1 cellular context compared by ENCODE assay signal in the genomic region with DNA sequence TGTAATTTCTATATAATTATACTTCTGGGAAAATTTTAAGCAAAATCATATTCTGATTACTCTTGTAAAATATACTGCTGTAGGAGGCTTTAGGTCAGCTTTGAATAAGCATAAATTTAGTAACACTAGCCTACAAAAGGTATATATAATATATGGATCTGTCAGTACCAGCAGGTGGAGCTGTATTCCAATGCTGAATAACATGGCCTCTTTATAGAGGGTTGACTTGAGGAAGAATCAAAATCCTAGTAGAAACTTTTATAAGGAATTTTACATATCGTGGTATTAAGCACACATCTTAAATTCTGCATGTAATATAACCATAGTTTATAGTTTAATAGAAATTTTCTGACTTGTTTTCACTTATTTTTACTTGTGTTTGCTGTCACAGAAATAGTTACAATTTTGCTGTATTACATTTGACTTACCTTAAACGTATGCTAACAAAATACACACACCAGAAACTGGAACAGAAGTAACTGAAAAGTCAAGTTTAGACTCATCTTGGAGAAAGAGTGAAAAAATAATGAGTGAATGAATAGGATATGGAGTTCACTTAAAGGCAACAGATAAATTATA.
TF ChIP-seq lines count a peak whose summit lies in the region.

No MANE protein-coding gene starts in this region.

TF ChIP-seq in H1, 55 proteins besides CTCF, POLR2A, EP300 and RAD21 (continued from another document):
- TF ChIP-seq HDAC6 (IDR thresholded peaks at IDR 0.05; ENCODE audit: low read depth, low read length) (no peak), TAF1 (IDR thresholded peaks at IDR 0.05; ENCODE audit: low read depth, low read length) (no peak), GABPA (IDR thresholded peaks at IDR 0.05; ENCODE audit: borderline replicate concordance, insufficient read depth, low read length) (no peak), TBP (IDR thresholded peaks at IDR 0.05; ENCODE audit: low read depth, low read length) (no peak), MAX (IDR thresholded peaks at IDR 0.05) (no peak), JUND (IDR thresholded peaks at IDR 0.05; ENCODE audit: low read length) (no peak), YY1 (IDR thresholded peaks at IDR 0.05; ENCODE audit: low read depth, low read length) (no peak; the same call in 1 of the 2 replicates), CHD7 (IDR thresholded peaks at IDR 0.05; ENCODE audit: insufficient replicate concordance, low read length) (no peak), RFX5 (IDR thresholded peaks at IDR 0.05; ENCODE audit: borderline replicate concordance, low read depth, low read length) (no peak), TAF7 (optimal IDR thresholded peaks at IDR 0.05; ENCODE audit: borderline replicate concordance, low read depth, low read length) (no peak), RNF2 (IDR thresholded peaks at IDR 0.05; ENCODE audit: borderline replicate concordance, low read depth, low read length, missing control alignments, poor library complexity, severe bottlenecking) (no peak), CHD1 (IDR thresholded peaks at IDR 0.05; ENCODE audit: low read depth, low read length) (no peak), SIN3A (conservative IDR thresholded peaks at IDR 0.05 in 1 of 2, IDR thresholded peaks at IDR 0.05 in 1 of 2; ENCODE audit: low read depth in 1 of 2, low read length in 2 of 2) (no peak)
- TF ChIP-seq, protein P1, sequence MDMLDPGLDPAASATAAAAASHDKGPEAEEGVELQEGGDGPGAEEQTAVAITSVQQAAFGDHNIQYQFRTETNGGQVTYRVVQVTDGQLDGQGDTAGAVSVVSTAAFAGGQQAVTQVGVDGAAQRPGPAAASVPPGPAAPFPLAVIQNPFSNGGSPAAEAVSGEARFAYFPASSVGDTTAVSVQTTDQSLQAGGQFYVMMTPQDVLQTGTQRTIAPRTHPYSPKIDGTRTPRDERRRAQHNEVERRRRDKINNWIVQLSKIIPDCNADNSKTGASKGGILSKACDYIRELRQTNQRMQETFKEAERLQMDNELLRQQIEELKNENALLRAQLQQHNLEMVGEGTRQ (IDR thresholded peaks at IDR 0.05; ENCODE audit: low read length): no peak
- TF ChIP-seq, protein P2, sequence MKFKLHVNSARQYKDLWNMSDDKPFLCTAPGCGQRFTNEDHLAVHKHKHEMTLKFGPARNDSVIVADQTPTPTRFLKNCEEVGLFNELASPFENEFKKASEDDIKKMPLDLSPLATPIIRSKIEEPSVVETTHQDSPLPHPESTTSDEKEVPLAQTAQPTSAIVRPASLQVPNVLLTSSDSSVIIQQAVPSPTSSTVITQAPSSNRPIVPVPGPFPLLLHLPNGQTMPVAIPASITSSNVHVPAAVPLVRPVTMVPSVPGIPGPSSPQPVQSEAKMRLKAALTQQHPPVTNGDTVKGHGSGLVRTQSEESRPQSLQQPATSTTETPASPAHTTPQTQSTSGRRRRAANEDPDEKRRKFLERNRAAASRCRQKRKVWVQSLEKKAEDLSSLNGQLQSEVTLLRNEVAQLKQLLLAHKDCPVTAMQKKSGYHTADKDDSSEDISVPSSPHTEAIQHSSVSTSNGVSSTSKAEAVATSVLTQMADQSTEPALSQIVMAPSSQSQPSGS (IDR thresholded peaks at IDR 0.05; ENCODE audit: low read length): no peak
